Comparison of ENCODE assay signal across 8 cellular contexts in the genomic region with DNA sequence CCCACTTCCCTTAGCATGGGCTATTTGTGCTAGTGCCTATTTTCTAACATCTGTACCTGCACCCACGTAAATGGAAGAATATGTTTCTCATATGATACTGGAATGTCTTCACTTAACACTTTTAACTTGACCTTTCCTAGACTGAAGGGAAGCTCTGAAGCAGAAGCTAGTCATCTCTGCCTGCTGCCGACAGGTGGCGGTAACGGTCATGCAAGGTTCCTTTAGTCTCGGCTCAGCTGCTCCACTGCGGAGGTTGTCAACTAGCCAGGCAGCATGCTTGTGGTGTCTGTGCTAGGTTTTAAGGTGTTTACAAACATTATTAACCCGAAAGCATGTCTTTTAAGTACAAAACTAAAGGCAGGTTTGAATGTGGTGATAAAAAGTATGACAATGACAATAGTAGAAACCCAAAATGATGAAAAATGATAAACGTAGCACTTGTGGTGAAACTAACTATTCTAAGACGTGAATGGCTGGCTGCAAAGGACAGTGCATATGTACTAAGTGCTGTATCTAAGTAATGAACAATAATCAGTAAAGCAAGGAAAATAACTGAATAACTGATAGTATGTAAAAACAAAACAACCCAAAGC.
DNase-seq lines count a peak whose midpoint lies in the region; ATAC-seq and TF ChIP-seq lines count a peak whose summit lies in the region.

No MANE protein-coding gene starts in this region.

- H3K4me3 ChIP-seq in testis = no peak overlapping the region

- H3K4me1 Mint-ChIP-seq in nephron progenitor cell = no peaks in the 10 kb centered on the region

- peak; percentile 57 for DNase-seq in COLO668 (lab: John Stamatoyannopoulos, UW; ENCODE audit: unreplicated experiment)
- peak; percentile 59 for DNase-seq in NCI-H526 treated with DMSO at 0.1 percent for 48 hours (lab: John Stamatoyannopoulos, UW)
- DNase-seq in activated CD8-positive, alpha-beta memory T cell treated with anti-CD3 and anti-CD28 coated beads for 48 hours (ENCODE audit: low read depth in 2 of 3, low spot score in 2 of 3) = peak in 2 of 3 experiments; percentile 2 to 28
- DNase-seq in fibroblast of peridontal ligament (ENCODE audit: extremely low read depth) = peak; percentile 20
- DNase-seq in nephron progenitor cell = peak; percentile 80
- DNase-seq in testis = peak; percentile 86

- peak; percentile 97 for TF ChIP-seq CTCF in nephron progenitor cell (IDR thresholded peaks at IDR 0.05)
- TF ChIP-seq CTCF in testis (IDR thresholded peaks at IDR 0.05) = peak in 2 of 3 experiments; percentile 63 to 73

- no peak for TF ChIP-seq POLR2A in testis (IDR thresholded peaks at IDR 0.05)

- H3K27ac ChIP-seq in testis = no peak overlapping the region

- WGBS in testis, 2 donors = 15 to 23% methylated on average over 9 of the region's 9 CpGs

- ATAC-seq in GM19463 (IDR thresholded peaks at IDR 0.05; ENCODE audit: unreplicated experiment) (peak; percentile 88), HG03565 (IDR thresholded peaks at IDR 0.05; ENCODE audit: unreplicated experiment) (peak; percentile 90)

- no peaks in the 10 kb centered on the region for H3K36me3 Mint-ChIP-seq in nephron progenitor cell (ENCODE audit: low read depth)

- no peaks in the 10 kb centered on the region for H3K4me1 ChIP-seq in testis

- H3K27me3 Mint-ChIP-seq in nephron progenitor cell (ENCODE audit: low read depth, poor library complexity) = peaks cover 27% of the 10 kb centered on the region

- H3K4me3 Mint-ChIP-seq in nephron progenitor cell = no peak overlapping the region

- intact Hi-C loops in testis (cut with DNase I; ENCODE audit: low total_unique reads) = loop anchor here (10.0 kb wide), 1 partner anchor 301 kb away; no protein-coding TSS in a partner anchor

- no peaks in the 10 kb centered on the region for H3K9me3 ChIP-seq in testis

- H3K36me3 ChIP-seq in testis (ENCODE audit: low read depth, missing control alignments) = no peaks in the 10 kb centered on the region

- H3K9me3 Mint-ChIP-seq in nephron progenitor cell = no peaks in the 10 kb centered on the region

- no peaks in the 10 kb centered on the region for H3K27me3 ChIP-seq in testis

- H3K27ac Mint-ChIP-seq in nephron progenitor cell = no peak overlapping the region

Comparison
In these comparisons a context has a peak if more than half of its experiments do, and no peak if none do; other contexts are left out.
1. DNase-seq: peak in every context shown above with its lines; median percentile 86 in testis; 80 in nephron progenitor cell; 59 in NCI-H526 treated with DMSO at 0.1 percent for 48 hours; 57 in COLO668; 20 in fibroblast of peridontal ligament; 15 in activated CD8-positive, alpha-beta memory T cell treated with anti-CD3 and anti-CD28 coated beads for 48 hours.